Comparison of ENCODE assay signal across 18 cellular contexts in genomic region chr6:93282521-93283031, GRCh38.
DNase-seq lines count a peak whose midpoint lies in the region; ATAC-seq and TF ChIP-seq lines count a peak whose summit lies in the region.
"Had no signal": no experiment of that assay in that cellular context is flagged by ENCODE, and none has a peak within 500 bp of the region (broad histone marks: within the 10 kb centered on the region; RNA-seq: fewer than 3 reads in every experiment).

No MANE protein-coding gene starts in this region.

- no peak for TF ChIP-seq CTCF in RWPE2 (IDR thresholded peaks at IDR 0.05; ENCODE audit: poor library complexity, severe bottlenecking)
- no peak for TF ChIP-seq CTCF in type B pancreatic cell (conservative IDR thresholded peaks at IDR 0.05)
- TF ChIP-seq CTCF in GM20000 (IDR thresholded peaks at IDR 0.05; ENCODE audit: extremely low read depth, missing control alignments): no peak

- H3K27ac ChIP-seq in RWPE2 (ENCODE audit: poor library complexity, severe bottlenecking): no peak overlapping the region
- H3K27ac ChIP-seq: C4-2B, SJCRH30 had no signal

- no peaks in the 10 kb centered on the region; the same call in 1 of the 2 replicates for H3K36me3 ChIP-seq in RWPE2 (ENCODE audit: low read depth)
- H3K36me3 ChIP-seq: HAP-1 had no signal

- H3K27me3 Mint-ChIP-seq in type B pancreatic cell: no peaks in the 10 kb centered on the region

- DNase-seq in activated effector memory CD4-positive, alpha-beta T cell treated with anti-CD3 and anti-CD28 coated beads, Interleukin-2, amount 50 U/mL, for 16 hours: peak; percentile 56
- no peak for DNase-seq in activated effector memory CD4-positive, alpha-beta T cell treated with Interleukin-2 at 50 U/mL for 16 hours
- DNase-seq in RWPE2 (ENCODE audit: low spot score) (peak; percentile 29), mesenteric fat pad (ENCODE audit: low spot score) (peak; percentile 81), type B pancreatic cell (ENCODE audit: extremely low spot score, unreplicated experiment) (peak; percentile 65), amniotic stem cell (lab: John Stamatoyannopoulos, UW) (no peak), GM20000 (ENCODE audit: low spot score) (no peak), HEK293T (ENCODE audit: extremely low spot score) (no peak)
- DNase-seq: COR-L47, DMS153, NCI-H1417, NCI-H1930, NCI-H2171 treated with DMSO at 0.1 percent for 48 hours, NCI-H510A treated with DMSO at 0.1 percent for 48 hours, SJCRH30 had no signal

- H3K4me1 Mint-ChIP-seq in type B pancreatic cell (ENCODE audit: unreplicated experiment): no peaks in the 10 kb centered on the region
- H3K4me1 Mint-ChIP-seq: IgD-negative memory B cell had no signal

- H3K27me3 ChIP-seq in RWPE2 (ENCODE audit: insufficient read depth, poor library complexity, severe bottlenecking): no peaks in the 10 kb centered on the region
- H3K27me3 ChIP-seq: SJCRH30 had no signal

- peaks cover 11% of the 10 kb centered on the region for H3K36me3 Mint-ChIP-seq in type B pancreatic cell
- H3K36me3 Mint-ChIP-seq: IgD-negative memory B cell had no signal

- no peak overlapping the region for H3K4me3 Mint-ChIP-seq in type B pancreatic cell
- H3K4me3 Mint-ChIP-seq: IgD-negative memory B cell had no signal

- H3K4me3 ChIP-seq in RWPE2 (ENCODE audit: severe bottlenecking): no peak overlapping the region
- H3K4me3 ChIP-seq: HAP-1, SJCRH30 had no signal

- POLR2A ChIA-PET in HEK293T (lab: Yijun Ruan, JAX): no interaction called here

- CTCF ChIA-PET in HEK293T (lab: Yijun Ruan, JAX): no interaction called here

- no peaks in the 10 kb centered on the region for H3K4me1 ChIP-seq in RWPE2 (ENCODE audit: insufficient read depth, poor library complexity, severe bottlenecking)
- H3K4me1 ChIP-seq: SJCRH30 had no signal

- H3K9me3 ChIP-seq in RWPE2 (ENCODE audit: severe bottlenecking): no peaks in the 10 kb centered on the region
- H3K9me3 ChIP-seq: HAP-1, SJCRH30 had no signal

- no peak for ATAC-seq in RWPE2 (ENCODE audit: low read depth)

- H3K9me3 Mint-ChIP-seq in type B pancreatic cell: peaks cover 3% of the 10 kb centered on the region

- H3K27ac Mint-ChIP-seq in type B pancreatic cell: no peak overlapping the region
- H3K27ac Mint-ChIP-seq: IgD-negative memory B cell had no signal

TF ChIP-seq in HEK293T, 16 proteins besides CTCF, POLR2A, EP300 and RAD21:
- TF ChIP-seq NFRKB (IDR thresholded peaks at IDR 0.05): no peak
- no peak for TF ChIP-seq BHLHE40 (IDR thresholded peaks at IDR 0.05; ENCODE audit: borderline replicate concordance)
- no peak for TF ChIP-seq SUZ12 (IDR thresholded peaks at IDR 0.05)
- no peak for TF ChIP-seq ELF4 (IDR thresholded peaks at IDR 0.05)
- TF ChIP-seq CTBP1 (IDR thresholded peaks at IDR 0.05; ENCODE audit: borderline replicate concordance): no peak

Comparison
In these comparisons a context has a peak if more than half of its experiments do, and no peak if none do; other contexts are left out.
1. DNase-seq: peak in activated effector memory CD4-positive, alpha-beta T cell treated with anti-CD3 and anti-CD28 coated beads, Interleukin-2, amount 50 U/mL, for 16 hours (single experiment), RWPE2 (single experiment), mesenteric fat pad (single experiment) and type B pancreatic cell (single experiment); none in activated effector memory CD4-positive, alpha-beta T cell treated with Interleukin-2 at 50 U/mL for 16 hours (single experiment), amniotic stem cell (single experiment), GM20000 (single experiment) and HEK293T (single experiment).